Comparison of ENCODE assay signal across 21 cellular contexts in the genomic region with DNA sequence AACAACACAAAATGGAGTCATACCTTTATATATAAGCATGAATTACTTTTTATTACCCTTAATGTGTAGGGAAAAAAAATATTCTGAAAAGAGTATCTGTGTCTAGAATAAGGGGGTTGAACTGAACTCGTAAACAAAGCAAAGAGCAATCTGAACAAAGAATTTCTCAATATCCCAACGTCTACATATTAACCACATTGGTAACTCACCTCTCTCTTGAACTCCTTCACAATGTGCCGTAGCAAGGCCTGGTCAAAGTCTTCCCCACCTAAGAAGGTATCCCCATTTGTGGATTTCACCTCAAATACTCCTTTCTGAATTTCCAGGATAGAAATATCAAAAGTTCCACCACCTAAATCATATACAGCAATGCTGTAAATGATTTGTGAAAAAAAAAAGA. TPM values are rescaled to one million over a fixed set of nuclear protein-coding genes. Genes with fewer than 3 reads are reported as not detected.
DNase-seq lines count a peak whose midpoint lies in the region; ATAC-seq and TF ChIP-seq lines count a peak whose summit lies in the region.
"Had no signal": no experiment of that assay in that cellular context is flagged by ENCODE, and none has a peak within 500 bp of the region (broad histone marks: within the 10 kb centered on the region; RNA-seq: fewer than 3 reads in every experiment).

No MANE protein-coding gene starts in this region.

- peaks cover 70% of the 10 kb centered on the region for H3K36me3 ChIP-seq in CD8-positive, alpha-beta memory T cell (ENCODE audit: insufficient read depth, low read length)

- H3K36me3 Mint-ChIP-seq in CD4-positive, alpha-beta T cell (ENCODE audit: low read depth) = peaks cover 95% of the 10 kb centered on the region
- peaks cover 17 to 85% (median 36%) of the 10 kb centered on the region in 3 donors for H3K36me3 Mint-ChIP-seq in CD8-positive, alpha-beta memory T cell
- H3K36me3 Mint-ChIP-seq in activated naive CD8-positive, alpha-beta T cell treated with anti-CD3 and anti-CD28 coated beads, Interleukin-2, amount 50 U/mL, for 24 hours (ENCODE audit: low read depth) = peaks cover 85% of the 10 kb centered on the region
- peaks cover 14 to 20% of the 10 kb centered on the region in 2 donors for H3K36me3 Mint-ChIP-seq in naive B cell

- no peak overlapping the region for H3K27ac ChIP-seq in CD4-positive, alpha-beta T cell (ENCODE audit: low read depth, low read length)
- no peak overlapping the region for H3K27ac ChIP-seq in CD8-positive, alpha-beta memory T cell (ENCODE audit: low read depth, low read length)
- H3K27ac ChIP-seq: upper lobe of right lung had no signal

- H3K4me3 Mint-ChIP-seq in CD4-positive, alpha-beta T cell = peak overlapping the region; percentile 27
- peak overlapping the region; percentile 5 to 66 (median 57) for H3K4me3 Mint-ChIP-seq in CD8-positive, alpha-beta memory T cell
- H3K4me3 Mint-ChIP-seq in activated naive CD8-positive, alpha-beta T cell treated with anti-CD3 and anti-CD28 coated beads, Interleukin-2, amount 50 U/mL, for 24 hours = no peak overlapping the region
- no peak overlapping the region for H3K4me3 Mint-ChIP-seq in naive B cell

- H3K4me1 Mint-ChIP-seq in CD4-positive, alpha-beta T cell (ENCODE audit: low read depth) = peaks cover 70% of the 10 kb centered on the region
- H3K4me1 Mint-ChIP-seq in CD8-positive, alpha-beta memory T cell = peaks cover 63 to 83% (median 71%) of the 10 kb centered on the region in 3 donors
- peaks cover 81% of the 10 kb centered on the region for H3K4me1 Mint-ChIP-seq in activated naive CD8-positive, alpha-beta T cell treated with anti-CD3 and anti-CD28 coated beads, Interleukin-2, amount 50 U/mL, for 24 hours
- H3K4me1 Mint-ChIP-seq in naive B cell = peaks cover 8 to 17% (median 8%) of the 10 kb centered on the region in 3 donors

- intact Hi-C loops in CD4-positive, alpha-beta T cell (cut with DNase I, micrococcal nuclease) = no loop called here

- peaks cover 35% of the 10 kb centered on the region for H3K4me1 ChIP-seq in CD8-positive, alpha-beta memory T cell (ENCODE audit: insufficient read depth, low read length)
- H3K4me1 ChIP-seq: upper lobe of right lung had no signal

- ATAC-seq in CD4-positive, alpha-beta T cell (ENCODE audit: poor library complexity) = no peak
- no peak for ATAC-seq in activated naive CD8-positive, alpha-beta T cell treated with anti-CD3 and anti-CD28 coated beads, Interleukin-2, amount 50 U/mL, for 24 hours
- ATAC-seq in naive B cell (ENCODE audit: low read depth in 2 of 2) (no peak), GM18870 (IDR thresholded peaks at IDR 0.05; ENCODE audit: unreplicated experiment) (no peak), HG02678 (IDR thresholded peaks at IDR 0.05; ENCODE audit: unreplicated experiment) (no peak)
- ATAC-seq: gastrocnemius medialis, Right ventricle myocardium inferior, upper lobe of right lung had no signal

- POLR2A ChIA-PET in CD4-positive, alpha-beta T cell (lab: Charles Lee) = interaction anchor here (3.0 to 3.5 kb wide), 2 partner anchors 9 to 24 kb away, joined by 19 to 24 read pairs; a partner anchor contains a TSS
- POLR2A ChIA-PET in CD8-positive, alpha-beta memory T cell (lab: Charles Lee) = interaction anchor here (2.2 to 2.3 kb wide), 2 partner anchors 8 to 23 kb away, joined by 17 to 26 read pairs; a partner anchor contains a TSS

- DNase-seq in CD4-positive, alpha-beta T cell = no peak
- no peak for DNase-seq in CD8-positive, alpha-beta memory T cell
- DNase-seq in activated naive CD8-positive, alpha-beta T cell treated with anti-CD3 and anti-CD28 coated beads, Interleukin-2, amount 50 U/mL, for 24 hours = no peak
- DNase-seq in naive B cell (no peak), COLO668 (lab: John Stamatoyannopoulos, UW; ENCODE audit: unreplicated experiment) (no peak)
- DNase-seq: activated CD4-positive, alpha-beta T cell treated with anti-CD3 and anti-CD28 coated beads, Interleukin-2, amount 50 U/mL, for 1 hour; activated T-cell treated with anti-CD3 and anti-CD28 coated beads, Interleukin-2, amount 50 U/mL, for 48 hours; amygdala; COR-L47; dermis blood vessel endothelial cell; gastrocnemius medialis; GOT3; kidney; NCI-H1694 treated with DMSO at 0.1 percent for 48 hours; NCI-H774; stimulated activated CD4-positive, alpha-beta T cell treated with anti-CD3 and anti-CD28 coated beads, Interleukin-4, amount 100 ng/mL, for 1 hour; upper lobe of right lung had no signal

- H3K4me3 ChIP-seq in CD8-positive, alpha-beta memory T cell (ENCODE audit: low read length) = no peak overlapping the region
- H3K4me3 ChIP-seq: gastrocnemius medialis, skin epidermis, upper lobe of right lung had no signal

- CTCF ChIA-PET in CD4-positive, alpha-beta T cell (lab: Charles Lee) = interaction anchor here (0.9 to 2.0 kb wide), 2 partner anchors 13 to 19 kb away, joined by 3 to 10 read pairs; no protein-coding TSS in a partner anchor
- CTCF ChIA-PET in CD8-positive, alpha-beta memory T cell (lab: Charles Lee) = interaction anchor here (1.0 to 2.3 kb wide), 3 partner anchors 9 to 18 kb away, joined by 3 to 18 read pairs (median 6); a partner anchor contains a TSS

- H3K27ac Mint-ChIP-seq in CD4-positive, alpha-beta T cell = peak overlapping the region; percentile 79
- peak overlapping the region; percentile 40 to 100 (median 94) for H3K27ac Mint-ChIP-seq in CD8-positive, alpha-beta memory T cell
- H3K27ac Mint-ChIP-seq in activated naive CD8-positive, alpha-beta T cell treated with anti-CD3 and anti-CD28 coated beads, Interleukin-2, amount 50 U/mL, for 24 hours = peak overlapping the region; percentile 61
- peak overlapping the region in 4 of 6 donors; percentile 17 to 40 (median 36) for H3K27ac Mint-ChIP-seq in naive B cell

- H3K27me3 ChIP-seq in CD4-positive, alpha-beta T cell (ENCODE audit: control insufficient read depth, insufficient read depth, low read length) = no peaks in the 10 kb centered on the region
- no peaks in the 10 kb centered on the region for H3K27me3 ChIP-seq in CD8-positive, alpha-beta memory T cell (ENCODE audit: insufficient read depth, low read length, poor library complexity, severe bottlenecking)
- H3K27me3 ChIP-seq: gastrocnemius medialis, upper lobe of right lung had no signal

- H3K9me3 ChIP-seq in CD4-positive, alpha-beta T cell (ENCODE audit: control insufficient read depth, low read length) = no peaks in the 10 kb centered on the region
- no peaks in the 10 kb centered on the region for H3K9me3 ChIP-seq in CD8-positive, alpha-beta memory T cell (ENCODE audit: low read length)
- H3K9me3 ChIP-seq: gastrocnemius medialis, upper lobe of right lung had no signal

- TF ChIP-seq CTCF in CD4-positive, alpha-beta T cell (IDR thresholded peaks at IDR 0.05) = no peak

- no peaks in the 10 kb centered on the region for H3K9me3 Mint-ChIP-seq in CD4-positive, alpha-beta T cell
- H3K9me3 Mint-ChIP-seq in CD8-positive, alpha-beta memory T cell = no peaks in the 10 kb centered on the region
- H3K9me3 Mint-ChIP-seq in activated naive CD8-positive, alpha-beta T cell treated with anti-CD3 and anti-CD28 coated beads, Interleukin-2, amount 50 U/mL, for 24 hours = no peaks in the 10 kb centered on the region
- H3K9me3 Mint-ChIP-seq in naive B cell = no peaks in the 10 kb centered on the region

- no peaks in the 10 kb centered on the region for H3K27me3 Mint-ChIP-seq in CD4-positive, alpha-beta T cell
- no peaks in the 10 kb centered on the region for H3K27me3 Mint-ChIP-seq in CD8-positive, alpha-beta memory T cell
- H3K27me3 Mint-ChIP-seq in activated naive CD8-positive, alpha-beta T cell treated with anti-CD3 and anti-CD28 coated beads, Interleukin-2, amount 50 U/mL, for 24 hours = no peaks in the 10 kb centered on the region
- no peaks in the 10 kb centered on the region for H3K27me3 Mint-ChIP-seq in naive B cell

RNA-seq across cellular contexts. Expression of a gene that starts 8.4 kb away (rescaled TPM):
- 100 to 1,000 TPM; 354 to 366 TPM for total RNA-seq in CD4-positive, alpha-beta T cell
- 100 to 1,000 TPM; 468 to 498 TPM for total RNA-seq in CD8-positive, alpha-beta memory T cell
- 171 TPM for polyA plus RNA-seq in CD8-positive, alpha-beta memory T cell
- polyA plus RNA-seq in naive B cell (ENCODE audit: low read depth in 6 of 6) = 100 to 1,000 TPM; 102 to 128 (median 109) TPM

RNA-seq across cellular contexts. Expression of a gene that starts 23.8 kb away (rescaled TPM):
- 100 to 1,000 TPM; 178 to 187 TPM for total RNA-seq in CD4-positive, alpha-beta T cell
- total RNA-seq in CD8-positive, alpha-beta memory T cell = 100 to 1,000 TPM; 239 to 246 TPM
- 29.4 TPM for polyA plus RNA-seq in CD8-positive, alpha-beta memory T cell
- polyA plus RNA-seq in naive B cell (ENCODE audit: low read depth in 6 of 6) = 10 to 100 TPM; 18.4 to 35.0 (median 30.7) TPM

Comparison
In these comparisons a context has a peak if more than half of its experiments do, and no peak if none do; other contexts are left out.
1. H3K27ac Mint-ChIP-seq: peak in every context shown above with its lines; median percentile 94 in CD8-positive, alpha-beta memory T cell; 79 in CD4-positive, alpha-beta T cell; 61 in activated naive CD8-positive, alpha-beta T cell treated with anti-CD3 and anti-CD28 coated beads, Interleukin-2, amount 50 U/mL, for 24 hours; 36 in naive B cell.
2. H3K4me3 Mint-ChIP-seq: peak in CD4-positive, alpha-beta T cell (single experiment) and CD8-positive, alpha-beta memory T cell (7 of 7); none in activated naive CD8-positive, alpha-beta T cell treated with anti-CD3 and anti-CD28 coated beads, Interleukin-2, amount 50 U/mL, for 24 hours (single experiment) and naive B cell (0 of 8).